9 cellular contexts compared by ENCODE assay signal in genomic region chr11:3021125-3021524, GRCh38. TPM values are rescaled to one million over a fixed set of nuclear protein-coding genes. Genes with fewer than 3 reads are reported as not detected.
DNase-seq lines count a peak whose midpoint lies in the region; ATAC-seq and TF ChIP-seq lines count a peak whose summit lies in the region.
"Had no signal": no experiment of that assay in that cellular context is flagged by ENCODE, and none has a peak within 500 bp of the region (broad histone marks: within the 10 kb centered on the region; RNA-seq: fewer than 3 reads in every experiment).

No MANE protein-coding gene starts in this region.

- ATAC-seq in lower lobe of right lung (peak; percentile 69 to 75), HG03565 (IDR thresholded peaks at IDR 0.05; ENCODE audit: unreplicated experiment) (no peak)

- H3K4me1 Mint-ChIP-seq in chondrocyte (ENCODE audit: low read depth): peaks cover 32% of the 10 kb centered on the region

- H3K27me3 ChIP-seq in BJ (ENCODE audit: control insufficient read depth, insufficient read depth, low read length): no peaks in the 10 kb centered on the region
- H3K27me3 ChIP-seq in Peyer's patch: no peaks in the 10 kb centered on the region
- H3K27me3 ChIP-seq in lower lobe of right lung (ENCODE audit: low read depth): no peaks in the 10 kb centered on the region

- H3K36me3 ChIP-seq in BJ (ENCODE audit: control insufficient read depth, insufficient read depth, low read length) (peaks cover 42% of the 10 kb centered on the region), Peyer's patch (peaks cover 0 to 69% (median 0%) of the 10 kb centered on the region in 3 donors), lower lobe of right lung (peaks cover 67% of the 10 kb centered on the region)

- H3K4me3 Mint-ChIP-seq in chondrocyte (ENCODE audit: unreplicated experiment): no peak overlapping the region
- H3K4me3 Mint-ChIP-seq: stimulated activated naive B cell treated with anti-CD40 and anti-IgM and Interleukin-4, amounts not matched to agents 10 μg/mL and 1 μg/mL and 100 μg/mL, for 72 hours had no signal

- CTCF ChIA-PET in BJ (lab: Yijun Ruan, JAX): interaction anchor here (1.2 to 3.4 kb wide), 4 partner anchors 10 to 488 kb away, joined by 3 to 10 read pairs (median 4); no protein-coding TSS in a partner anchor

- no peaks in the 10 kb centered on the region for H3K27me3 Mint-ChIP-seq in chondrocyte (ENCODE audit: low read depth)
- H3K27me3 Mint-ChIP-seq: stimulated activated naive B cell treated with anti-CD40 and anti-IgM and Interleukin-4, amounts not matched to agents 10 μg/mL and 1 μg/mL and 100 μg/mL, for 72 hours had no signal

- peaks cover 0 to 16% (median 7%) of the 10 kb centered on the region in 4 donors for H3K4me1 ChIP-seq in Peyer's patch
- no peaks in the 10 kb centered on the region for H3K4me1 ChIP-seq in lower lobe of right lung

- TF ChIP-seq CTCF in BJ (IDR thresholded peaks at IDR 0.05; ENCODE audit: insufficient read depth, low read depth, low read length) (peak; percentile 40), GM12873 (IDR thresholded peaks at IDR 0.05; ENCODE audit: insufficient read depth, low read depth, low read length, missing control alignments) (peak; percentile 63), Peyer's patch (IDR thresholded peaks at IDR 0.05) (peak in 4 of 6 experiments; percentile 49 to 74 (median 71)), chondrocyte (IDR thresholded peaks at IDR 0.05) (peak; percentile 74), lower lobe of right lung (IDR thresholded peaks at IDR 0.05) (peak; percentile 43)

- no peak overlapping the region for H3K27ac Mint-ChIP-seq in chondrocyte (ENCODE audit: unreplicated experiment)
- H3K27ac Mint-ChIP-seq: stimulated activated naive B cell treated with anti-CD40 and anti-IgM and Interleukin-4, amounts not matched to agents 10 μg/mL and 1 μg/mL and 100 μg/mL, for 72 hours had no signal

- H3K9me3 ChIP-seq in Peyer's patch: no peaks in the 10 kb centered on the region
- no peaks in the 10 kb centered on the region for H3K9me3 ChIP-seq in lower lobe of right lung

- peaks cover 43% of the 10 kb centered on the region for H3K36me3 Mint-ChIP-seq in chondrocyte (ENCODE audit: low read depth)

- no peaks in the 10 kb centered on the region for H3K9me3 Mint-ChIP-seq in chondrocyte (ENCODE audit: low read depth)
- H3K9me3 Mint-ChIP-seq: stimulated activated naive B cell treated with anti-CD40 and anti-IgM and Interleukin-4, amounts not matched to agents 10 μg/mL and 1 μg/mL and 100 μg/mL, for 72 hours had no signal

- POLR2A ChIA-PET in BJ (lab: Charles Lee): no interaction called here

- intact Hi-C loops in lower lobe of right lung (cut with DNase I): no loop called here

- no peak for DNase-seq in BJ (ENCODE audit: low read depth)
- peak in 2 of 3 donors; percentile 63 to 71 for DNase-seq in Peyer's patch
- no peak for DNase-seq in chondrocyte (ENCODE audit: low spot score)
- no peak for DNase-seq in lower lobe of right lung
- no peak for DNase-seq in NCI-H1436 (lab: John Stamatoyannopoulos, UW)
- no peak for DNase-seq in NCI-H1048 (lab: John Stamatoyannopoulos, UW)
- DNase-seq: stimulated activated naive B cell treated with anti-CD40 and anti-IgM and Interleukin-4, amounts not matched to agents 10 μg/mL and 1 μg/mL and 100 μg/mL, for 72 hours had no signal

- TF ChIP-seq POLR2A in Peyer's patch (IDR thresholded peaks at IDR 0.05): no peak

- H3K4me3 ChIP-seq in BJ (ENCODE audit: low read depth, low read length) (no peak overlapping the region), Peyer's patch (no peak overlapping the region), lower lobe of right lung (no peak overlapping the region)

- H3K27ac ChIP-seq in Peyer's patch (no peak overlapping the region), lower lobe of right lung (no peak overlapping the region)

RNA-seq across cellular contexts. Expression of gene NAP1L4, which starts 29.0 kb away (rescaled TPM):
- polyA plus RNA-seq in BJ (2011; rRNA removed): 65.1 and 67.0 TPM in 2 replicates
- 28.2 and 34.5 TPM in 2 replicates for polyA minus RNA-seq in BJ (2011; rRNA and poly(A)+ RNA removed)
- 100 to 1,000 TPM in 3 of 4 donors, 10 to 100 TPM in 1; 87.6 to 177 (median 119) TPM for total RNA-seq in Peyer's patch
- 83.5 to 135 TPM (median 89.5 TPM) in 3 replicates for total RNA-seq in chondrocyte
- 96.8 TPM for total RNA-seq in lower lobe of right lung

RNA-seq across cellular contexts. Expression of gene CARS1, which starts 36.1 kb away (rescaled TPM):
- polyA plus RNA-seq in BJ (2011; rRNA removed): 161 and 175 TPM in 2 replicates
- polyA minus RNA-seq in BJ (2011; rRNA and poly(A)+ RNA removed): 56.5 and 74.0 TPM in 2 replicates
- 10 to 100 TPM; 41.7 to 59.9 (median 54.1) TPM for total RNA-seq in Peyer's patch
- 49.3 to 106 TPM (median 101 TPM) in 3 replicates for total RNA-seq in chondrocyte
- total RNA-seq in lower lobe of right lung: 40.2 TPM

Comparison
In these comparisons a context has a peak if more than half of its experiments do, and no peak if none do; other contexts are left out.
1. DNase-seq: peak in Peyer's patch (2 of 3); none in BJ (single experiment), chondrocyte (single experiment), lower lobe of right lung (single experiment), NCI-H1436 (single experiment) and NCI-H1048 (single experiment).
2. Peak in every context shown above with its lines, with median percentiles within 50 percentile points of each other: CTCF ChIP-seq.